ENCODE assay signal across 1 cellular context in genomic region chr10:128218161-128218560, GRCh38.
TF ChIP-seq lines count a peak whose summit lies in the region.

No MANE protein-coding gene starts in this region.

TF ChIP-seq in IMR-90, 13 proteins besides CTCF, POLR2A, EP300 and RAD21 (continued from another document):
- TF ChIP-seq USF2 (IDR thresholded peaks at IDR 0.05; ENCODE audit: low read depth, low read length) = no peak
- no peak for TF ChIP-seq MXI1 (IDR thresholded peaks at IDR 0.05; ENCODE audit: borderline replicate concordance, low read depth, low read length)
- TF ChIP-seq RFX5 (IDR thresholded peaks at IDR 0.05; ENCODE audit: low read depth, low read length) = no peak
- TF ChIP-seq CHD1 (IDR thresholded peaks at IDR 0.05; ENCODE audit: low read depth, low read length) = no peak
- TF ChIP-seq RCOR1 (IDR thresholded peaks at IDR 0.05; ENCODE audit: insufficient replicate concordance, low read length) = no peak
- TF ChIP-seq ELK1 (IDR thresholded peaks at IDR 0.05; ENCODE audit: borderline replicate concordance, low read depth, low read length) = no peak
